21 cellular contexts compared by ENCODE assay signal in the genomic region with DNA sequence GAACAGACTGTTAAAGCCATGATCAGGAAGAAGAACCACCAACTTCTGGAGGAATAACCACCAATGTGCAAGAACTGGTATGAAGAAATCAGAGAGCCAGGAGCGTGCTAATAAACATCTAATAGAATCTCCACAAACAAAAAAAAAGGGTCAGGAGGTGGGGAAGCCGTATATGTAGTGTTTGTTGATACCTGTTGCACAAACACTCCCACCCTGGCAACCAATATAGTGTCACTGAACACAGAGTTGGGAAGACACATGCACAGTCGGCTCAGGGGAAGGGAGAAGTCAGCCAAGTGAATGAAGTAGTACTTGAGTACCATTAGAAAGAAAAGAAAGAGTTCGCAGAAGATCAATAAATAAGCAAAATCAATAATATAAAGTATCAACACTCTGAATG.
DNase-seq lines count a peak whose midpoint lies in the region; ATAC-seq, FAIRE-seq and TF ChIP-seq lines count a peak whose summit lies in the region.
"Had no signal": no experiment of that assay in that cellular context is flagged by ENCODE, and none has a peak within 500 bp of the region (broad histone marks: within the 10 kb centered on the region; RNA-seq: fewer than 3 reads in every experiment).

No MANE protein-coding gene starts in this region.

- no peak for TF ChIP-seq EP300 in A549 (IDR thresholded peaks at IDR 0.05)

- no peak for TF ChIP-seq CTCF in A549 (IDR thresholded peaks at IDR 0.05)
- no peak for TF ChIP-seq CTCF in HEK293 (tag by site-specific recombination; IDR thresholded peaks at IDR 0.05)
- no peak for TF ChIP-seq CTCF in VCaP (conservative IDR thresholded peaks at IDR 0.05)
- TF ChIP-seq CTCF in nephron (IDR thresholded peaks at IDR 0.05; ENCODE audit: unreplicated experiment in 3 of 3): no peak
- TF ChIP-seq CTCF in mesothelial cell of epicardium (IDR thresholded peaks at IDR 0.05; ENCODE audit: unreplicated experiment): no peak
- TF ChIP-seq CTCF in endothelial cell (IDR thresholded peaks at IDR 0.05; ENCODE audit: unreplicated experiment): no peak

- H3K4me3 ChIP-seq in A549 (no peak overlapping the region), HEK293 (ENCODE audit: low read depth, low read length) (no peak overlapping the region), MG63 (no peak overlapping the region)
- H3K4me3 ChIP-seq: GM23248 had no signal

- H3K27ac Mint-ChIP-seq in nephron (peak overlapping the region in 2 of 3 experiments; percentile 54 to 71), mesothelial cell of epicardium (no peak overlapping the region), endothelial cell (ENCODE audit: unreplicated experiment) (no peak overlapping the region)
- H3K27ac Mint-ChIP-seq: CD14-positive monocyte; CD4-positive, alpha-beta memory T cell; IgD-negative memory B cell had no signal

- no peak for TF ChIP-seq POLR2A in A549 (IDR thresholded peaks at IDR 0.05; ENCODE audit: low read length)

- no peak for ATAC-seq in A549
- ATAC-seq: HCT116, HepG2 had no signal

- FAIRE-seq in A549 (lab: Jason Lieb, UNC): peak; percentile 46
- FAIRE-seq: GM12891, GM19239, HepG2 had no signal

- CTCF ChIA-PET in A549 (lab: Yijun Ruan, JAX): no interaction called here
- CTCF ChIA-PET in HEK293 (lab: Yijun Ruan, JAX): no interaction called here

- no peaks in the 10 kb centered on the region for H3K27me3 ChIP-seq in MG63

- no peak for DNase-seq in A549 (ENCODE audit: low read depth in 1 of 2, low spot score in 1 of 2)
- DNase-seq in mesothelial cell of epicardium (ENCODE audit: low spot score in 2 of 2, unreplicated experiment in 2 of 2): no peak
- no peak for DNase-seq in endothelial cell (ENCODE audit: low spot score)
- DNase-seq in MG63: no peak
- DNase-seq: ACHN; CD4-positive, alpha-beta memory T cell; DMS153; DND-41; EL; GM23248; H7; KBM-7 had no signal

- no peaks in the 10 kb centered on the region for H3K9me3 Mint-ChIP-seq in nephron
- no peaks in the 10 kb centered on the region for H3K9me3 Mint-ChIP-seq in mesothelial cell of epicardium
- H3K9me3 Mint-ChIP-seq in endothelial cell (ENCODE audit: unreplicated experiment): no peaks in the 10 kb centered on the region
- H3K9me3 Mint-ChIP-seq: CD14-positive monocyte; CD4-positive, alpha-beta memory T cell had no signal

- H3K27ac ChIP-seq in A549: peak overlapping the region; percentile 13 to 61; a peak in 4 of 6 replicates
- H3K27ac ChIP-seq in HEK293 (ENCODE audit: extremely low read depth, low read depth, low read length): no peak overlapping the region
- peak overlapping the region; percentile 63 for H3K27ac ChIP-seq in VCaP
- H3K27ac ChIP-seq: GM23248 had no signal

- H3K9me3 ChIP-seq in A549 (no peaks in the 10 kb centered on the region), HEK293 (ENCODE audit: control insufficient read depth, insufficient read depth, low read depth, low read length) (no peaks in the 10 kb centered on the region), MG63 (no peaks in the 10 kb centered on the region)

- H3K36me3 ChIP-seq in HEK293 (ENCODE audit: control insufficient read depth in 2 of 2, insufficient read depth in 1 of 2, low read length in 2 of 2) (no peaks in the 10 kb centered on the region), MG63 (no peaks in the 10 kb centered on the region)

- H3K36me3 Mint-ChIP-seq in nephron (ENCODE audit: low read depth) (no peaks in the 10 kb centered on the region), mesothelial cell of epicardium (no peaks in the 10 kb centered on the region), endothelial cell (ENCODE audit: low read depth, unreplicated experiment) (no peaks in the 10 kb centered on the region)
- H3K36me3 Mint-ChIP-seq: CD14-positive monocyte; CD4-positive, alpha-beta memory T cell; IgD-negative memory B cell had no signal

- TF ChIP-seq RAD21 in A549 (conservative IDR thresholded peaks at IDR 0.05 in 1 of 2, IDR thresholded peaks at IDR 0.05 in 1 of 2): no peak

- H3K4me1 ChIP-seq in A549 (peaks cover 91% of the 10 kb centered on the region), HEK293 (ENCODE audit: control insufficient read depth, insufficient read depth, low read length) (peaks cover 6% of the 10 kb centered on the region; the same call in 1 of the 2 replicates)

- 73% methylated on average over 4 of the region's 4 CpGs for WGBS in A549 (ENCODE audit: missing lambda C conversion rate)

- POLR2A ChIA-PET in A549 (lab: Yijun Ruan, JAX) (no interaction called here), HEK293 (lab: Yijun Ruan, JAX) (no interaction called here)

- H3K4me2 ChIP-seq in A549: peak overlapping the region; percentile 32

- H3K4me1 Mint-ChIP-seq in nephron: peaks cover 27% of the 10 kb centered on the region
- peaks cover 26% of the 10 kb centered on the region for H3K4me1 Mint-ChIP-seq in mesothelial cell of epicardium
- peaks cover 12% of the 10 kb centered on the region for H3K4me1 Mint-ChIP-seq in endothelial cell (ENCODE audit: unreplicated experiment)
- H3K4me1 Mint-ChIP-seq: CD4-positive, alpha-beta memory T cell; IgD-negative memory B cell had no signal

- H3K4me3 Mint-ChIP-seq in nephron (no peak overlapping the region), mesothelial cell of epicardium (no peak overlapping the region), endothelial cell (ENCODE audit: unreplicated experiment) (no peak overlapping the region)
- H3K4me3 Mint-ChIP-seq: CD14-positive monocyte; CD4-positive, alpha-beta memory T cell; IgD-negative memory B cell had no signal

- H3K27me3 Mint-ChIP-seq in nephron (ENCODE audit: low read depth): no peaks in the 10 kb centered on the region
- no peaks in the 10 kb centered on the region for H3K27me3 Mint-ChIP-seq in mesothelial cell of epicardium (ENCODE audit: low read depth)
- H3K27me3 Mint-ChIP-seq in endothelial cell (ENCODE audit: unreplicated experiment): peaks cover 2% of the 10 kb centered on the region
- H3K27me3 Mint-ChIP-seq: CD4-positive, alpha-beta memory T cell; IgD-negative memory B cell had no signal

TF ChIP-seq in A549, 52 proteins besides CTCF, POLR2A, EP300 and RAD21:
- TF ChIP-seq CBX2 (IDR thresholded peaks at IDR 0.05; ENCODE audit: borderline replicate concordance, low read depth): no peak
- TF ChIP-seq PHF8 (IDR thresholded peaks at IDR 0.05; ENCODE audit: borderline replicate concordance, low read depth): no peak
- no peak for TF ChIP-seq TP53 (CRISPR knock-in tag; IDR thresholded peaks at IDR 0.05)
- no peak for TF ChIP-seq FOSL2 (IDR thresholded peaks at IDR 0.05)
- no peak for TF ChIP-seq FOSL2 (CRISPR knock-in tag; IDR thresholded peaks at IDR 0.05)
- TF ChIP-seq ZNF302 (CRISPR knock-in tag; IDR thresholded peaks at IDR 0.05): no peak
- no peak for TF ChIP-seq KDM1A (IDR thresholded peaks at IDR 0.05; ENCODE audit: low read depth)
- TF ChIP-seq, protein P1, sequence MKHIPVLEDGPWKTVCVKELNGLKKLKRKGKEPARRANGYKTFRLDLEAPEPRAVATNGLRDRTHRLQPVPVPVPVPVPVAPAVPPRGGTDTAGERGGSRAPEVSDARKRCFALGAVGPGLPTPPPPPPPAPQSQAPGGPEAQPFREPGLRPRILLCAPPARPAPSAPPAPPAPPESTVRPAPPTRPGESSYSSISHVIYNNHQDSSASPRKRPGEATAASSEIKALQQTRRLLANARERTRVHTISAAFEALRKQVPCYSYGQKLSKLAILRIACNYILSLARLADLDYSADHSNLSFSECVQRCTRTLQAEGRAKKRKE (CRISPR knock-in tag; IDR thresholded peaks at IDR 0.05; ENCODE audit: low read depth): no peak
- no peak for TF ChIP-seq CHD4 (IDR thresholded peaks at IDR 0.05; ENCODE audit: borderline replicate concordance)
- TF ChIP-seq ZC3H11A (IDR thresholded peaks at IDR 0.05): no peak

TF ChIP-seq in HEK293, 187 proteins besides CTCF, POLR2A, EP300 and RAD21:
- TF ChIP-seq ZNF311 (tag by site-specific recombination; IDR thresholded peaks at IDR 0.05; ENCODE audit: borderline replicate concordance) (no peak), SCRT2 (tag by site-specific recombination; IDR thresholded peaks at IDR 0.05) (peak; percentile 72)

Comparison
In these comparisons a context has a peak if more than half of its experiments do, and no peak if none do; other contexts are left out.
1. H3K27ac Mint-ChIP-seq: peak in nephron (2 of 3); none in mesothelial cell of epicardium (single experiment) and endothelial cell (single experiment).